ENCODE assay signal across 27 cellular contexts in genomic region chr16:25253322-25253721, GRCh38. TPM values are rescaled to one million over a fixed set of nuclear protein-coding genes. Genes with fewer than 3 reads are reported as not detected.
"Had no signal": no experiment of that assay in that cellular context is flagged by ENCODE, and none has a peak within 500 bp of the region (broad histone marks: within the 10 kb centered on the region; RNA-seq: fewer than 3 reads in every experiment).

No MANE protein-coding gene starts in this region.

- H3K4me3 ChIP-seq: dorsolateral prefrontal cortex, gastrocnemius medialis, lower lobe of right lung, ovary, psoas muscle, skin epidermis, spleen, thoracic aorta, tibial nerve, upper lobe of left lung, vagina had no signal

- H3K9me3 Mint-ChIP-seq: natural killer cell; stimulated activated naive CD8-positive, alpha-beta T cell treated with anti-CD3 and anti-CD28 coated beads, Interleukin-15, Interleukin-2, amounts not matched to agents 100 ng/mL and 50 ng/mL, for 24 hours had no signal

- H3K9me3 ChIP-seq: gastrocnemius medialis, lower lobe of right lung, ovary, psoas muscle, thoracic aorta, tibial nerve, upper lobe of left lung, vagina had no signal

- H3K27me3 ChIP-seq: dorsolateral prefrontal cortex, gastrocnemius medialis, ovary, spleen, tibial nerve, upper lobe of left lung, vagina had no signal

- H3K27ac ChIP-seq: dorsolateral prefrontal cortex, epithelial cell of prostate, gastrocnemius medialis, lower lobe of right lung, ovary, psoas muscle, skin epidermis, spleen, thoracic aorta, tibial nerve, upper lobe of left lung, vagina had no signal

- H3K27ac Mint-ChIP-seq: natural killer cell; stimulated activated naive B cell treated with anti-CD40 and anti-IgM and Interleukin-4, amounts not matched to agents 10 μg/mL and 1 μg/mL and 100 μg/mL, for 72 hours; stimulated activated naive CD8-positive, alpha-beta T cell treated with anti-CD3 and anti-CD28 coated beads, Interleukin-15, Interleukin-2, amounts not matched to agents 100 ng/mL and 50 ng/mL, for 24 hours had no signal

- H3K4me3 Mint-ChIP-seq: natural killer cell; stimulated activated naive B cell treated with anti-CD40 and anti-IgM and Interleukin-4, amounts not matched to agents 10 μg/mL and 1 μg/mL and 100 μg/mL, for 72 hours; stimulated activated naive CD8-positive, alpha-beta T cell treated with anti-CD3 and anti-CD28 coated beads, Interleukin-15, Interleukin-2, amounts not matched to agents 100 ng/mL and 50 ng/mL, for 24 hours had no signal

- DNase-seq: dorsolateral prefrontal cortex; effector CD4-positive, alpha-beta T cell; foreskin fibroblast; gastrocnemius medialis; head of caudate nucleus; left ventricle myocardium superior; lower lobe of right lung; natural killer cell; occipital lobe; ovary; posterior cingulate gyrus; psoas muscle; right cardiac atrium; spleen; stimulated activated CD4-positive, alpha-beta T cell treated with anti-CD3 and anti-CD28 coated beads, Interleukin-4, amount 100 ng/mL, for 4 hours; stimulated activated naive B cell treated with anti-CD40 and anti-IgM and Interleukin-4, amounts not matched to agents 10 μg/mL and 1 μg/mL and 100 μg/mL, for 72 hours; upper lobe of left lung had no signal

- H3K36me3 ChIP-seq: ovary had no signal

- H3K27me3 Mint-ChIP-seq: stimulated activated naive B cell treated with anti-CD40 and anti-IgM and Interleukin-4, amounts not matched to agents 10 μg/mL and 1 μg/mL and 100 μg/mL, for 72 hours; stimulated activated naive CD8-positive, alpha-beta T cell treated with anti-CD3 and anti-CD28 coated beads, Interleukin-15, Interleukin-2, amounts not matched to agents 100 ng/mL and 50 ng/mL, for 24 hours had no signal

- H3K36me3 Mint-ChIP-seq: natural killer cell had no signal

- ATAC-seq: esophagus mucosa; gastrocnemius medialis; left ventricle myocardium superior; lower lobe of right lung; natural killer cell; psoas muscle; right cardiac atrium; stimulated activated naive B cell treated with anti-CD40 and anti-IgM and Interleukin-4, amounts not matched to agents 10 μg/mL and 1 μg/mL and 100 μg/mL, for 72 hours had no signal

RNA-seq across cellular contexts. Expression of gene AQP8, which starts 36.6 kb away (rescaled TPM):
- total RNA-seq: esophagus mucosa, glomerular endothelial cell, left ventricle myocardium superior, occipital lobe, ovary, renal cortical epithelial cell, right cardiac atrium, spleen, tibial nerve, vagina had no signal
- polyA plus RNA-seq: keratinocyte, right cardiac atrium had no signal
